ENCODE assay signal across 8 cellular contexts in the genomic region with DNA sequence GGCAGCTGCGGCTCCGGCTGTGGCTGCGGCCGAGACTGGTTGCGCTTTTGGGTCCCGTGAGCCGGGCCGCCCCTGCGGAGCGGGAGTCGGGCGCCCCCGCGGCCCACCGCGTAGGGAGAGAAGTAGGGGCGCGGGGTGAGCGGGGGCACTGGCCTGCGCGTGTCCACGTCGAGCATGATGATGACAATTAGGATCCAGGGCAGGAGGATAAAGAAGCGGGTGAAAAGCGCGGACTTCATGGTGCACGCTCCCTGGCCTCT. TPM values are rescaled to one million over a fixed set of nuclear protein-coding genes. Genes with fewer than 3 reads are reported as not detected.
A peak's percentile ranks its signal among the peaks of the same experiment; 100 is the strongest.
DNase-seq lines count a peak whose midpoint lies in the region; ATAC-seq and TF ChIP-seq lines count a peak whose summit lies in the region.

No MANE protein-coding gene starts in this region.

- H3K36me3 ChIP-seq in Peyer's patch: no peaks in the 10 kb centered on the region
- no peaks in the 10 kb centered on the region for H3K36me3 ChIP-seq in skeletal muscle tissue (ENCODE audit: control insufficient read depth in 3 of 3, insufficient read depth in 3 of 3, low read length in 3 of 3)

- ATAC-seq in GM21381 (IDR thresholded peaks at IDR 0.05; ENCODE audit: unreplicated experiment): peak; percentile 27
- no peak for ATAC-seq in GM18519 (IDR thresholded peaks at IDR 0.05; ENCODE audit: low FRiP score, unreplicated experiment)

- no peak for TF ChIP-seq CTCF in Peyer's patch (IDR thresholded peaks at IDR 0.05)
- TF ChIP-seq CTCF in foreskin fibroblast (IDR thresholded peaks at IDR 0.05; ENCODE audit: low read depth, low read length): no peak

- DNase-seq in Peyer's patch: no peak
- DNase-seq in foreskin fibroblast: no peak
- no peak for DNase-seq in GF-D8 (lab: John Stamatoyannopoulos, UW)
- DNase-seq in cerebellum (ENCODE audit: low spot score): no peak
- no peak for DNase-seq in T-helper 9 cell

- H3K27me3 ChIP-seq in Peyer's patch (peaks cover 0 to 10% of the 10 kb centered on the region in 2 donors), skeletal muscle tissue (ENCODE audit: control insufficient read depth in 3 of 3, insufficient read depth in 3 of 3, low read length in 3 of 3) (peaks cover 24 to 45% (median 29%) of the 10 kb centered on the region in 3 donors)

- H3K4me3 ChIP-seq in Peyer's patch: peak overlapping the region; percentile 35 to 62 (median 56)
- peak overlapping the region; percentile 39 to 45 for H3K4me3 ChIP-seq in foreskin fibroblast (ENCODE audit: low read depth in 1 of 2, low read length in 2 of 2)
- peak overlapping the region; percentile 45 to 74 (median 66) for H3K4me3 ChIP-seq in skeletal muscle tissue (ENCODE audit: low read length in 3 of 3)

- H3K4me1 ChIP-seq in Peyer's patch (peaks cover 3 to 21% (median 13%) of the 10 kb centered on the region in 4 donors), skeletal muscle tissue (ENCODE audit: control insufficient read depth in 3 of 3, insufficient read depth in 3 of 3, low read length in 3 of 3) (peaks cover 13 to 20% (median 17%) of the 10 kb centered on the region in 3 donors)

- no peak for TF ChIP-seq POLR2A in Peyer's patch (IDR thresholded peaks at IDR 0.05)

- no peak overlapping the region for H3K27ac ChIP-seq in Peyer's patch
- H3K27ac ChIP-seq in skeletal muscle tissue (ENCODE audit: low read depth, low read length): no peak overlapping the region

- peak overlapping the region in 1 of 3 donors; percentile 33 for H3K9ac ChIP-seq in skeletal muscle tissue (ENCODE audit: low read depth in 1 of 3, low read length in 3 of 3)

- H3K9me3 ChIP-seq in Peyer's patch (no peaks in the 10 kb centered on the region), skeletal muscle tissue (ENCODE audit: control insufficient read depth in 3 of 3, low read length in 3 of 3) (no peaks in the 10 kb centered on the region)

RNA-seq across cellular contexts. Expression of a gene that starts 0.7 kb away (rescaled TPM):
- not detected for total RNA-seq in Peyer's patch
- total RNA-seq in skeletal muscle tissue: 0.52 TPM
- total RNA-seq in cerebellum: 17.2 TPM

Comparison
In these comparisons a context has a peak if more than half of its experiments do, and no peak if none do; other contexts are left out.
1. RNA of a gene that starts 0.7 kb away (total RNA-seq): 17.2 TPM in cerebellum (single experiment); 0.52 TPM in skeletal muscle tissue (single experiment) and not detected in Peyer's patch; every median in the first group is over 10 times any median in the second.
2. Peak in every context shown above with its lines, with median percentiles within 50 percentile points of each other: H3K4me3 ChIP-seq.